40 cellular contexts compared by ENCODE assay signal in the genomic region with DNA sequence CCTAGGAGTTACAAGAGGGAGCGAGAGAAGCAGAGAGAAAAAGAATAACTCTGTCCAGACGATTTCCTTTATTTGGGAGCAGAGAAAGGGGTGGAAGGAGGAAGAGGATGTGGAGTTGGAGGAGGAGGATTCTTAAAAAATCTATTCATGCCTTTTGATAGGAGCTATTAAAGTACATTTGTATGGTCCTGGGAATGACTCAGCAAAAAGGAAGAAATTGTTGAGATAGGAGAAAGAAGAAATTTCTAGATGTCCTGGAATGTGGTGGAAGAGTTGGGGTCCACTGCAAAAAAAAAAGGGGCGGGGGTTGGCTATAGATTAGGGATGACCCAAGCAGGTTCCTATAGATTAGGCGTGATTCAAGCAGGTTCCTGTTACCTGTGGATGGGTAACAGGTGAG. TPM values are rescaled to one million over a fixed set of nuclear protein-coding genes. Genes with fewer than 3 reads are reported as not detected.
"Had no signal": no experiment of that assay in that cellular context is flagged by ENCODE, and none has a peak within 500 bp of the region (broad histone marks: within the 10 kb centered on the region; RNA-seq: fewer than 3 reads in every experiment).

No MANE protein-coding gene starts in this region.

- H3K4me1 Mint-ChIP-seq: activated B cell treated with CpG ODN at 0.5 μM for 24 hours; activated CD4-positive, alpha-beta T cell treated with anti-CD3 and anti-CD28 coated beads, Interleukin-2, amount 10 ng/mL, durations not matched to agents 24 days and 14 days; activated naive CD4-positive, alpha-beta T cell treated with anti-CD3 and anti-CD28 coated beads, Interleukin-2, amount 10 ng/mL, durations not matched to agents 7 days and 5 days; activated naive CD4-positive, alpha-beta T cell treated with anti-CD3 and anti-CD28 coated beads, Interleukin-2, amount 50 U/mL, for 24 hours; activated naive CD8-positive, alpha-beta T cell treated with anti-CD3 and anti-CD28 coated beads, Interleukin-2, amount 10 ng/mL, durations not matched to agents 7 days and 5 days; activated naive CD8-positive, alpha-beta T cell treated with anti-CD3 and anti-CD28 coated beads, Interleukin-2, amount 50 U/mL, for 24 hours; activated T-helper 17 cell treated with anti-CD3 and anti-CD28 coated beads, Interleukin-2, amount 50 U/mL, for 72 hours; brain; central memory CD8-positive, alpha-beta T cell had no signal

- H3K4me3 Mint-ChIP-seq: activated B cell treated with CpG ODN at 0.5 μM for 24 hours; activated CD4-positive, alpha-beta memory T cell treated with anti-CD3 and anti-CD28 coated beads for 36 hours; activated CD4-positive, alpha-beta T cell treated with anti-CD3 and anti-CD28 coated beads, Interleukin-2, amount 10 ng/mL, durations not matched to agents 24 days and 14 days; activated CD8-positive, alpha-beta T cell treated with anti-CD3 and anti-CD28 coated beads for 36 hours; activated naive CD4-positive, alpha-beta T cell treated with anti-CD3 and anti-CD28 coated beads, Interleukin-2, amount 10 ng/mL, durations not matched to agents 7 days and 5 days; activated naive CD4-positive, alpha-beta T cell treated with anti-CD3 and anti-CD28 coated beads, Interleukin-2, amount 50 U/mL, for 24 hours; activated naive CD8-positive, alpha-beta T cell; activated naive CD8-positive, alpha-beta T cell treated with anti-CD3 and anti-CD28 coated beads, Interleukin-2, amount 10 ng/mL, durations not matched to agents 7 days and 5 days; activated naive CD8-positive, alpha-beta T cell treated with anti-CD3 and anti-CD28 coated beads, Interleukin-2, amount 50 U/mL, for 24 hours; activated T-cell treated with anti-CD3 and anti-CD28 coated beads, Interleukin-2, amount 50 U/mL, for 4 hours; activated T-cell treated with anti-CD3 and anti-CD28 coated beads, Interleukin-2, amount 50 U/mL, for 72 hours; activated T-helper 1 cell treated with anti-CD3 and anti-CD28 coated beads, Interleukin-12 subunit alpha, Interleukin-12 subunit beta, Interleukin-2, Interleukin-4 antibody, amounts not matched to agents 30 ng/mL and 10 ng/mL and 1 ng/mL, durations not matched to agents 14 hours and 24 hours and 36 hours; activated T-helper 17 cell treated with anti-CD3 and anti-CD28 coated beads, Interleukin-2, amount 50 U/mL, for 72 hours; brain; central memory CD8-positive, alpha-beta T cell; T-helper 1 cell treated with Interleukin-12 subunit alpha and Interleukin-12 subunit beta and Interleukin-4 antibody, amounts not matched to agents 30 μg/mL and 1 μg/mL, for 36 hours; T-helper 2 cell treated with Interferon-gamma antibody and Interleukin-4, amounts not matched to agents 5 μg/mL and 100 μg/mL, for 36 hours had no signal

- H3K27ac Mint-ChIP-seq: activated B cell treated with CpG ODN at 0.5 μM for 24 hours; activated CD4-positive, alpha-beta memory T cell treated with anti-CD3 and anti-CD28 coated beads for 36 hours; activated CD4-positive, alpha-beta T cell treated with anti-CD3 and anti-CD28 coated beads, Interleukin-2, amount 10 ng/mL, durations not matched to agents 24 days and 14 days; activated CD8-positive, alpha-beta T cell treated with anti-CD3 and anti-CD28 coated beads for 36 hours; activated naive CD4-positive, alpha-beta T cell treated with anti-CD3 and anti-CD28 coated beads, Interleukin-2, amount 10 ng/mL, durations not matched to agents 7 days and 5 days; activated naive CD4-positive, alpha-beta T cell treated with anti-CD3 and anti-CD28 coated beads, Interleukin-2, amount 50 U/mL, for 24 hours; activated naive CD8-positive, alpha-beta T cell; activated naive CD8-positive, alpha-beta T cell treated with anti-CD3 and anti-CD28 coated beads, Interleukin-2, amount 10 ng/mL, durations not matched to agents 7 days and 5 days; activated naive CD8-positive, alpha-beta T cell treated with anti-CD3 and anti-CD28 coated beads, Interleukin-2, amount 50 U/mL, for 24 hours; activated T-cell treated with anti-CD3 and anti-CD28 coated beads, Interleukin-2, amount 50 U/mL, for 72 hours; activated T-helper 1 cell treated with anti-CD3 and anti-CD28 coated beads, Interleukin-12 subunit alpha, Interleukin-12 subunit beta, Interleukin-2, Interleukin-4 antibody, amounts not matched to agents 30 ng/mL and 10 ng/mL and 1 ng/mL, durations not matched to agents 14 hours and 24 hours and 36 hours; activated T-helper 17 cell treated with anti-CD3 and anti-CD28 coated beads, Interleukin-2, amount 50 U/mL, for 72 hours; brain; T-helper 1 cell treated with Interleukin-12 subunit alpha and Interleukin-12 subunit beta and Interleukin-4 antibody, amounts not matched to agents 30 μg/mL and 1 μg/mL, for 36 hours; T-helper 2 cell treated with Interferon-gamma antibody and Interleukin-4, amounts not matched to agents 5 μg/mL and 100 μg/mL, for 36 hours had no signal

- H3K27me3 ChIP-seq: ascending aorta, cardiac muscle cell had no signal

- DNase-seq: activated B cell treated with CpG ODN at 0.5 μM for 24 hours; activated CD4-positive, alpha-beta memory T cell treated with anti-CD3 and anti-CD28 coated beads for 36 hours; activated CD4-positive, alpha-beta T cell treated with anti-CD3 and anti-CD28 coated beads for 4 hours; activated CD4-positive, alpha-beta T cell treated with anti-CD3 and anti-CD28 coated beads, Interleukin-2, amount 10 ng/mL, durations not matched to agents 24 days and 14 days; activated CD4-positive, alpha-beta T cell treated with anti-CD3 and anti-CD28 coated beads, Interleukin-2, amount 50 U/mL, for 1 hour; activated CD4-positive, alpha-beta T cell treated with anti-CD3 and anti-CD28 coated beads, Interleukin-2, amount 50 U/mL, for 4 hours; activated CD4-positive, CD25-positive, alpha-beta regulatory T cell treated with anti-CD3 and anti-CD28 coated beads, Interleukin-2, amount 50 U/mL, for 72 hours; activated CD8-positive, alpha-beta memory T cell treated with anti-CD3 and anti-CD28 coated beads, Interleukin-2, amount 50 U/mL, for 4 hours; activated CD8-positive, alpha-beta T cell treated with anti-CD3 and anti-CD28 coated beads for 36 hours; activated effector memory CD4-positive, alpha-beta T cell treated with anti-CD3 and anti-CD28 coated beads, Interleukin-2, amount 50 U/mL, for 16 hours; activated gamma-delta T cell treated with Interleukin-2 at 50 U/mL for 16 hours; activated naive CD4-positive, alpha-beta T cell treated with anti-CD3 and anti-CD28 coated beads, Interleukin-2, amount 10 ng/mL, durations not matched to agents 7 days and 5 days; activated naive CD4-positive, alpha-beta T cell treated with Interleukin-2 at 50 U/mL for 16 hours; activated naive CD8-positive, alpha-beta T cell treated with anti-CD3 and anti-CD28 coated beads, Interleukin-2, amount 10 ng/mL, durations not matched to agents 7 days and 5 days; activated naive CD8-positive, alpha-beta T cell treated with anti-CD3 and anti-CD28 coated beads, Interleukin-2, amount 50 U/mL, for 24 hours; activated T-cell treated with anti-CD3 and anti-CD28 coated beads for 4 hours; activated T-cell treated with anti-CD3 and anti-CD28 coated beads, Interleukin-2, amount 50 U/mL, for 1 hour; activated T-cell treated with anti-CD3 and anti-CD28 coated beads, Interleukin-2, amount 50 U/mL, for 4 hours; activated T-cell treated with anti-CD3 and anti-CD28 coated beads, Interleukin-2, amount 50 U/mL, for 72 hours; amygdala; anterior cingulate cortex; caudate nucleus; cerebellar nuclear complex; T-helper 2 cell; T-helper 9 cell had no signal

- ATAC-seq: activated CD8-positive, alpha-beta T cell treated with anti-CD3 and anti-CD28 coated beads for 36 hours; activated naive CD8-positive, alpha-beta T cell treated with anti-CD3 and anti-CD28 coated beads, Interleukin-2, amount 50 U/mL, for 24 hours; activated T-cell treated with anti-CD3 and anti-CD28 coated beads, Interleukin-2, amount 50 U/mL, for 4 hours; activated T-cell treated with anti-CD3 and anti-CD28 coated beads, Interleukin-2, amount 50 U/mL, for 72 hours; activated T-helper 17 cell treated with anti-CD3 and anti-CD28 coated beads, Interleukin-2, amount 50 U/mL, for 72 hours had no signal

- H3K36me3 ChIP-seq: ascending aorta, cardiac muscle cell had no signal

- FAIRE-seq: bronchial epithelial cell, TTC549 had no signal

- H3K4me1 ChIP-seq: ascending aorta had no signal

- H3K36me3 Mint-ChIP-seq: activated CD4-positive, alpha-beta memory T cell treated with anti-CD3 and anti-CD28 coated beads for 36 hours; activated naive CD4-positive, alpha-beta T cell treated with anti-CD3 and anti-CD28 coated beads, Interleukin-2, amount 10 ng/mL, durations not matched to agents 7 days and 5 days; activated naive CD4-positive, alpha-beta T cell treated with anti-CD3 and anti-CD28 coated beads, Interleukin-2, amount 50 U/mL, for 24 hours; activated naive CD8-positive, alpha-beta T cell; activated naive CD8-positive, alpha-beta T cell treated with anti-CD3 and anti-CD28 coated beads, Interleukin-2, amount 10 ng/mL, durations not matched to agents 7 days and 5 days; brain had no signal

- H3K27me3 Mint-ChIP-seq: activated CD4-positive, alpha-beta T cell treated with anti-CD3 and anti-CD28 coated beads, Interleukin-2, amount 10 ng/mL, durations not matched to agents 24 days and 14 days; activated naive CD4-positive, alpha-beta T cell treated with anti-CD3 and anti-CD28 coated beads, Interleukin-2, amount 10 ng/mL, durations not matched to agents 7 days and 5 days; activated naive CD8-positive, alpha-beta T cell treated with anti-CD3 and anti-CD28 coated beads, Interleukin-2, amount 10 ng/mL, durations not matched to agents 7 days and 5 days; brain; central memory CD8-positive, alpha-beta T cell had no signal

- H3K4me3 ChIP-seq: ascending aorta, cardiac muscle cell had no signal

- H3K27ac ChIP-seq: ascending aorta, cardiac muscle cell, VCaP had no signal

- H3K9me3 Mint-ChIP-seq: activated CD4-positive, alpha-beta T cell treated with anti-CD3 and anti-CD28 coated beads, Interleukin-2, amount 10 ng/mL, durations not matched to agents 24 days and 14 days; activated naive CD4-positive, alpha-beta T cell treated with anti-CD3 and anti-CD28 coated beads, Interleukin-2, amount 10 ng/mL, durations not matched to agents 7 days and 5 days; T-helper 2 cell treated with Interferon-gamma antibody and Interleukin-4, amounts not matched to agents 5 μg/mL and 100 μg/mL, for 36 hours had no signal

- H3K9me3 ChIP-seq: ascending aorta had no signal

RNA-seq across cellular contexts. Expression of a gene that starts 32.4 kb away (rescaled TPM):
- total RNA-seq: activated B cell treated with CpG ODN at 0.5 μM for 24 hours; activated CD4-positive, alpha-beta memory T cell treated with anti-CD3 and anti-CD28 coated beads for 36 hours; activated CD4-positive, alpha-beta T cell treated with anti-CD3 and anti-CD28 coated beads, Interleukin-2, amount 10 ng/mL, durations not matched to agents 24 days and 14 days; activated CD8-positive, alpha-beta memory T cell treated with anti-CD3 and anti-CD28 coated beads for 36 hours; activated naive CD8-positive, alpha-beta T cell treated with anti-CD3 and anti-CD28 coated beads, Interleukin-2, amount 10 ng/mL, durations not matched to agents 7 days and 5 days; activated T-cell treated with anti-CD3 and anti-CD28 coated beads, Interleukin-2, amount 50 U/mL, for 72 hours; activated T-helper 1 cell treated with anti-CD3 and anti-CD28 coated beads, Interleukin-12 subunit alpha, Interleukin-12 subunit beta, Interleukin-2, Interleukin-4 antibody, amounts not matched to agents 30 ng/mL and 10 ng/mL and 1 ng/mL, durations not matched to agents 14 hours and 24 hours and 36 hours; activated T-helper 17 cell treated with anti-CD3 and anti-CD28 coated beads, Interleukin-2, amount 50 U/mL, for 72 hours; ascending aorta; bronchial epithelial cell; cardiac muscle cell; chondrocyte had no signal
